Comparison of ENCODE assay signal across 10 cellular contexts in genomic region chr2:205869439-205869838, GRCh38.
"Had no signal": no experiment of that assay in that cellular context is flagged by ENCODE, and none has a peak within 500 bp of the region (broad histone marks: within the 10 kb centered on the region; RNA-seq: fewer than 3 reads in every experiment).

No MANE protein-coding gene starts in this region.

- H3K27ac Mint-ChIP-seq: activated CD8-positive, alpha-beta T cell treated with anti-CD3 and anti-CD28 coated beads for 36 hours; activated T-cell treated with anti-CD3 and anti-CD28 coated beads, Interleukin-2, amount 50 U/mL, for 72 hours had no signal

- H3K4me3 Mint-ChIP-seq: activated CD8-positive, alpha-beta T cell treated with anti-CD3 and anti-CD28 coated beads for 36 hours had no signal

- H3K9me3 Mint-ChIP-seq: activated T-cell treated with anti-CD3 and anti-CD28 coated beads, Interleukin-2, amount 50 U/mL, for 72 hours had no signal

- DNase-seq: activated CD8-positive, alpha-beta memory T cell treated with anti-CD3 and anti-CD28 coated beads, Interleukin-2, amount 50 U/mL, for 4 hours; heart right ventricle; kidney; left ventricle myocardium superior; mesendoderm; T1000; tibial artery; uterus had no signal
